ENCODE assay signal across 23 cellular contexts in genomic region chr4:126541820-126542219, GRCh38.
"Had no signal": no experiment of that assay in that cellular context is flagged by ENCODE, and none has a peak within 500 bp of the region (broad histone marks: within the 10 kb centered on the region; RNA-seq: fewer than 3 reads in every experiment).

No MANE protein-coding gene starts in this region.

- ATAC-seq: activated CD8-positive, alpha-beta T cell treated with anti-CD3 and anti-CD28 coated beads, Interleukin-2, amount 10 ng/mL, durations not matched to agents 7 days and 5 days; activated T-cell treated with anti-CD3 and anti-CD28 coated beads, Interleukin-2, amount 50 U/mL, for 72 hours; mucosa of descending colon; natural killer cell treated with Interleukin-12 subunit alpha and Interleukin-12 subunit beta and Interleukin-15 and Interleukin-18, amount 100 ng/mL, for 72 hours had no signal

- DNase-seq: activated B cell treated with CpG ODN at 0.5 μM for 24 hours; activated CD4-positive, alpha-beta T cell treated with anti-CD3 and anti-CD28 coated beads, Interleukin-2, amount 10 ng/mL, durations not matched to agents 24 days and 14 days; activated CD8-positive, alpha-beta memory T cell treated with anti-CD3 and anti-CD28 coated beads, Interleukin-2, amount 50 U/mL, for 4 hours; activated CD8-positive, alpha-beta T cell treated with anti-CD3 and anti-CD28 coated beads, Interleukin-2, amount 10 ng/mL, durations not matched to agents 7 days and 5 days; activated gamma-delta T cell treated with Interleukin-2 at 50 U/mL for 16 hours; activated T-cell treated with anti-CD3 and anti-CD28 coated beads, Interleukin-2, amount 50 U/mL, for 72 hours; effector CD8-positive, alpha-beta T cell; foreskin melanocyte; immature natural killer cell; mucosa of descending colon; occipital lobe; right cardiac atrium; T-helper 2 cell had no signal

- H3K9me3 ChIP-seq: mucosa of descending colon had no signal

- FAIRE-seq: endothelial cell of umbilical vein, TTC549 had no signal

- H3K27me3 Mint-ChIP-seq: activated B cell treated with CpG ODN at 0.5 μM for 24 hours; activated CD4-positive, alpha-beta T cell treated with anti-CD3 and anti-CD28 coated beads, Interleukin-2, amount 10 ng/mL, durations not matched to agents 24 days and 14 days; activated naive CD8-positive, alpha-beta T cell; brain; central memory CD8-positive, alpha-beta T cell; natural killer cell treated with Interleukin-12 subunit alpha and Interleukin-12 subunit beta and Interleukin-15 and Interleukin-18, amount 100 ng/mL, for 72 hours; progenitor cell of endocrine pancreas; stimulated activated naive CD8-positive, alpha-beta T cell treated with anti-CD3 and anti-CD28 coated beads, Interleukin-15, Interleukin-2, amounts not matched to agents 100 ng/mL and 50 ng/mL, for 24 hours; type B pancreatic cell had no signal

- H3K9me3 Mint-ChIP-seq: activated CD4-positive, alpha-beta T cell treated with anti-CD3 and anti-CD28 coated beads, Interleukin-2, amount 10 ng/mL, durations not matched to agents 24 days and 14 days; type B pancreatic cell had no signal

- H3K36me3 Mint-ChIP-seq: activated naive CD8-positive, alpha-beta T cell; brain; immature natural killer cell; type B pancreatic cell had no signal

- H3K27ac Mint-ChIP-seq: activated B cell treated with CpG ODN at 0.5 μM for 24 hours; activated CD4-positive, alpha-beta T cell treated with anti-CD3 and anti-CD28 coated beads, Interleukin-2, amount 10 ng/mL, durations not matched to agents 24 days and 14 days; activated CD8-positive, alpha-beta T cell treated with anti-CD3 and anti-CD28 coated beads, Interleukin-2, amount 10 ng/mL, durations not matched to agents 7 days and 5 days; activated naive CD8-positive, alpha-beta T cell; activated T-cell treated with anti-CD3 and anti-CD28 coated beads, Interleukin-2, amount 50 U/mL, for 72 hours; brain; immature natural killer cell; natural killer cell treated with Interleukin-12 subunit alpha and Interleukin-12 subunit beta and Interleukin-15 and Interleukin-18, amount 100 ng/mL, for 72 hours; progenitor cell of endocrine pancreas; stimulated activated naive CD8-positive, alpha-beta T cell treated with anti-CD3 and anti-CD28 coated beads, Interleukin-15, Interleukin-2, amounts not matched to agents 100 ng/mL and 50 ng/mL, for 24 hours; type B pancreatic cell had no signal

- H3K4me3 Mint-ChIP-seq: activated B cell treated with CpG ODN at 0.5 μM for 24 hours; activated CD4-positive, alpha-beta T cell treated with anti-CD3 and anti-CD28 coated beads, Interleukin-2, amount 10 ng/mL, durations not matched to agents 24 days and 14 days; activated CD8-positive, alpha-beta T cell treated with anti-CD3 and anti-CD28 coated beads, Interleukin-2, amount 10 ng/mL, durations not matched to agents 7 days and 5 days; activated naive CD8-positive, alpha-beta T cell; activated T-cell treated with anti-CD3 and anti-CD28 coated beads, Interleukin-2, amount 50 U/mL, for 72 hours; brain; central memory CD8-positive, alpha-beta T cell; immature natural killer cell; natural killer cell treated with Interleukin-12 subunit alpha and Interleukin-12 subunit beta and Interleukin-15 and Interleukin-18, amount 100 ng/mL, for 72 hours; stimulated activated naive CD8-positive, alpha-beta T cell treated with anti-CD3 and anti-CD28 coated beads, Interleukin-15, Interleukin-2, amounts not matched to agents 100 ng/mL and 50 ng/mL, for 24 hours; type B pancreatic cell had no signal

- H3K27ac ChIP-seq: coronary artery had no signal

- H3K4me3 ChIP-seq: coronary artery, mucosa of descending colon had no signal

- H3K4me1 Mint-ChIP-seq: activated B cell treated with CpG ODN at 0.5 μM for 24 hours; activated CD4-positive, alpha-beta T cell treated with anti-CD3 and anti-CD28 coated beads, Interleukin-2, amount 10 ng/mL, durations not matched to agents 24 days and 14 days; central memory CD8-positive, alpha-beta T cell; immature natural killer cell had no signal
